ENCODE assay signal across 37 cellular contexts in genomic region chr3:160722331-160722730, GRCh38. TPM values are rescaled to one million over a fixed set of nuclear protein-coding genes. Genes with fewer than 3 reads are reported as not detected.
"Had no signal": no experiment of that assay in that cellular context is flagged by ENCODE, and none has a peak within 500 bp of the region (broad histone marks: within the 10 kb centered on the region; RNA-seq: fewer than 3 reads in every experiment).

No MANE protein-coding gene starts in this region.

- H3K9me3 ChIP-seq: adrenal gland, ascending aorta, body of pancreas, breast epithelium had no signal

- ATAC-seq: activated naive CD4-positive, alpha-beta T cell treated with anti-CD3 and anti-CD28 coated beads, Interleukin-2, amount 50 U/mL, for 72 hours; activated naive CD8-positive, alpha-beta T cell treated with anti-CD3 and anti-CD28 coated beads, Interleukin-2, amount 50 U/mL, for 24 hours; activated T-cell treated with anti-CD3 and anti-CD28 coated beads, Interleukin-2, amount 50 U/mL, for 4 hours; activated T-cell treated with anti-CD3 and anti-CD28 coated beads, Interleukin-2, amount 50 U/mL, for 72 hours; activated T-helper 17 cell treated with anti-CD3 and anti-CD28 coated beads, Interleukin-2, amount 50 U/mL, for 72 hours; body of pancreas had no signal

- FAIRE-seq: bronchial epithelial cell had no signal

- H3K27ac ChIP-seq: adrenal gland, ascending aorta, body of pancreas, brain microvascular endothelial cell, breast epithelium, cardiac muscle cell had no signal

- H3K27me3 ChIP-seq: adrenal gland, ascending aorta, body of pancreas, brain microvascular endothelial cell, breast epithelium, cardiac muscle cell had no signal

- DNase-seq: activated effector memory CD4-positive, alpha-beta T cell treated with anti-CD3 and anti-CD28 coated beads, Interleukin-2, amount 50 U/mL, for 16 hours; activated effector memory CD4-positive, alpha-beta T cell treated with Interleukin-2 at 50 U/mL for 16 hours; activated gamma-delta T cell; activated gamma-delta T cell treated with Interleukin-2 at 50 U/mL for 16 hours; activated naive CD4-positive, alpha-beta T cell; activated naive CD4-positive, alpha-beta T cell treated with anti-CD3 and anti-CD28 coated beads for 36 hours; activated naive CD4-positive, alpha-beta T cell treated with anti-CD3 and anti-CD28 coated beads, Interleukin-2, amount 10 ng/mL, durations not matched to agents 7 days and 5 days; activated naive CD4-positive, alpha-beta T cell treated with anti-CD3 and anti-CD28 coated beads, Interleukin-2, amount 50 U/mL, for 16 hours; activated naive CD4-positive, alpha-beta T cell treated with Interleukin-2 at 50 U/mL for 16 hours; activated naive CD8-positive, alpha-beta T cell treated with anti-CD3 and anti-CD28 coated beads for 36 hours; activated naive CD8-positive, alpha-beta T cell treated with anti-CD3 and anti-CD28 coated beads, Interleukin-2, amount 10 ng/mL, durations not matched to agents 7 days and 5 days; activated naive CD8-positive, alpha-beta T cell treated with anti-CD3 and anti-CD28 coated beads, Interleukin-2, amount 50 U/mL, for 24 hours; activated T-cell treated with anti-CD3 and anti-CD28 coated beads, Interleukin-2, amount 50 U/mL, for 24 hours; activated T-cell treated with anti-CD3 and anti-CD28 coated beads, Interleukin-2, amount 50 U/mL, for 4 hours; activated T-cell treated with anti-CD3 and anti-CD28 coated beads, Interleukin-2, amount 50 U/mL, for 48 hours; activated T-cell treated with anti-CD3 and anti-CD28 coated beads, Interleukin-2, amount 50 U/mL, for 72 hours; adrenal gland; amniotic stem cell; amygdala; anterior cingulate cortex; aorta; body of pancreas; brain microvascular endothelial cell; caudate nucleus; central memory CD4-positive, alpha-beta T cell; cerebellar nuclear complex had no signal

- H3K4me1 ChIP-seq: adrenal gland, ascending aorta, body of pancreas, breast epithelium had no signal

- H3K4me3 ChIP-seq: adrenal gland, ascending aorta, body of pancreas, breast epithelium, cardiac muscle cell had no signal

- H3K36me3 ChIP-seq: adrenal gland, ascending aorta, brain microvascular endothelial cell, breast epithelium, cardiac muscle cell had no signal

RNA-seq across cellular contexts. Expression of gene ARL14, which starts 45.4 kb away (rescaled TPM):
- total RNA-seq: activated naive CD4-positive, alpha-beta T cell treated with anti-CD3 and anti-CD28 coated beads for 36 hours; activated naive CD4-positive, alpha-beta T cell treated with anti-CD3 and anti-CD28 coated beads, Interleukin-2, amount 50 U/mL, for 72 hours; activated naive CD8-positive, alpha-beta T cell treated with anti-CD3 and anti-CD28 coated beads for 36 hours; activated naive CD8-positive, alpha-beta T cell treated with anti-CD3 and anti-CD28 coated beads, Interleukin-2, amount 10 ng/mL, durations not matched to agents 7 days and 5 days; activated T-cell treated with anti-CD3 and anti-CD28 coated beads, Interleukin-2, amount 50 U/mL, for 4 hours; activated T-cell treated with anti-CD3 and anti-CD28 coated beads, Interleukin-2, amount 50 U/mL, for 72 hours; activated T-helper 1 cell treated with anti-CD3 and anti-CD28 coated beads, Interleukin-12 subunit alpha, Interleukin-12 subunit beta, Interleukin-2, Interleukin-4 antibody, amounts not matched to agents 30 ng/mL and 10 ng/mL and 1 ng/mL, durations not matched to agents 14 hours and 24 hours and 36 hours; activated T-helper 17 cell treated with anti-CD3 and anti-CD28 coated beads, Interleukin-2, amount 50 U/mL, for 72 hours; activated T-helper 2 cell treated with anti-CD3 and anti-CD28 coated beads, Interferon-gamma antibody, Interleukin-2, Interleukin-4, amounts not matched to agents 10 μg/mL and 5 μg/mL and 100 μg/mL, durations not matched to agents 14 hours and 24 hours and 36 hours; aorta; ascending aorta; breast epithelium; cardiac muscle cell; cardiac septum; cerebellum; chondrocyte had no signal
- polyA plus RNA-seq: cardiac muscle cell had no signal
